2 cellular contexts compared by ENCODE assay signal in the genomic region with DNA sequence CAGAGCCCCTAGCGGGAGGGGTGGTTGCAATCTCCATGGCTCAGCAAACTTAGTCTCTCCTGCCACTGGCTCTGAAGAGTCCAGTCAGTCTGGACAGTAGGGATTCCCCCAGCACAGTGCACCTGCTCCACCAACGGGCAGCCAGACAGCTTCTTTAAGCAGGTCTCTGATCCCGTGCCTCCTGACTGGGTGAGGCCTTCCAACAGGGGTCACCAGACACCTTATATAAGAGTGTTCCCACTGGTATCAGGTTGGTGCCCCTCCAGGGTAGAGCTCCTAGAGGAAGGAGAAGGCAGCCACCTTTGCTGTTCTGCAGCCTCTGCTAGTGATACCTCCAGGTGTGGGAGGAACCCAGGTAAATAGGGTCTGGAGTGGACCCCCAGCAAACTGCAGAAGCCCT.
TF ChIP-seq lines count a peak whose summit lies in the region.

No MANE protein-coding gene starts in this region.

TF ChIP-seq in GM23338, 12 proteins besides CTCF, POLR2A, EP300 and RAD21 (continued from another document and continues in another):
- TF ChIP-seq, protein P1, sequence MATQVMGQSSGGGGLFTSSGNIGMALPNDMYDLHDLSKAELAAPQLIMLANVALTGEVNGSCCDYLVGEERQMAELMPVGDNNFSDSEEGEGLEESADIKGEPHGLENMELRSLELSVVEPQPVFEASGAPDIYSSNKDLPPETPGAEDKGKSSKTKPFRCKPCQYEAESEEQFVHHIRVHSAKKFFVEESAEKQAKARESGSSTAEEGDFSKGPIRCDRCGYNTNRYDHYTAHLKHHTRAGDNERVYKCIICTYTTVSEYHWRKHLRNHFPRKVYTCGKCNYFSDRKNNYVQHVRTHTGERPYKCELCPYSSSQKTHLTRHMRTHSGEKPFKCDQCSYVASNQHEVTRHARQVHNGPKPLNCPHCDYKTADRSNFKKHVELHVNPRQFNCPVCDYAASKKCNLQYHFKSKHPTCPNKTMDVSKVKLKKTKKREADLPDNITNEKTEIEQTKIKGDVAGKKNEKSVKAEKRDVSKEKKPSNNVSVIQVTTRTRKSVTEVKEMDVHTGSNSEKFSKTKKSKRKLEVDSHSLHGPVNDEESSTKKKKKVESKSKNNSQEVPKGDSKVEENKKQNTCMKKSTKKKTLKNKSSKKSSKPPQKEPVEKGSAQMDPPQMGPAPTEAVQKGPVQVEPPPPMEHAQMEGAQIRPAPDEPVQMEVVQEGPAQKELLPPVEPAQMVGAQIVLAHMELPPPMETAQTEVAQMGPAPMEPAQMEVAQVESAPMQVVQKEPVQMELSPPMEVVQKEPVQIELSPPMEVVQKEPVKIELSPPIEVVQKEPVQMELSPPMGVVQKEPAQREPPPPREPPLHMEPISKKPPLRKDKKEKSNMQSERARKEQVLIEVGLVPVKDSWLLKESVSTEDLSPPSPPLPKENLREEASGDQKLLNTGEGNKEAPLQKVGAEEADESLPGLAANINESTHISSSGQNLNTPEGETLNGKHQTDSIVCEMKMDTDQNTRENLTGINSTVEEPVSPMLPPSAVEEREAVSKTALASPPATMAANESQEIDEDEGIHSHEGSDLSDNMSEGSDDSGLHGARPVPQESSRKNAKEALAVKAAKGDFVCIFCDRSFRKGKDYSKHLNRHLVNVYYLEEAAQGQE (IDR thresholded peaks at IDR 0.05; ENCODE audit: unreplicated experiment), result no peak
- TF ChIP-seq, protein P2, sequence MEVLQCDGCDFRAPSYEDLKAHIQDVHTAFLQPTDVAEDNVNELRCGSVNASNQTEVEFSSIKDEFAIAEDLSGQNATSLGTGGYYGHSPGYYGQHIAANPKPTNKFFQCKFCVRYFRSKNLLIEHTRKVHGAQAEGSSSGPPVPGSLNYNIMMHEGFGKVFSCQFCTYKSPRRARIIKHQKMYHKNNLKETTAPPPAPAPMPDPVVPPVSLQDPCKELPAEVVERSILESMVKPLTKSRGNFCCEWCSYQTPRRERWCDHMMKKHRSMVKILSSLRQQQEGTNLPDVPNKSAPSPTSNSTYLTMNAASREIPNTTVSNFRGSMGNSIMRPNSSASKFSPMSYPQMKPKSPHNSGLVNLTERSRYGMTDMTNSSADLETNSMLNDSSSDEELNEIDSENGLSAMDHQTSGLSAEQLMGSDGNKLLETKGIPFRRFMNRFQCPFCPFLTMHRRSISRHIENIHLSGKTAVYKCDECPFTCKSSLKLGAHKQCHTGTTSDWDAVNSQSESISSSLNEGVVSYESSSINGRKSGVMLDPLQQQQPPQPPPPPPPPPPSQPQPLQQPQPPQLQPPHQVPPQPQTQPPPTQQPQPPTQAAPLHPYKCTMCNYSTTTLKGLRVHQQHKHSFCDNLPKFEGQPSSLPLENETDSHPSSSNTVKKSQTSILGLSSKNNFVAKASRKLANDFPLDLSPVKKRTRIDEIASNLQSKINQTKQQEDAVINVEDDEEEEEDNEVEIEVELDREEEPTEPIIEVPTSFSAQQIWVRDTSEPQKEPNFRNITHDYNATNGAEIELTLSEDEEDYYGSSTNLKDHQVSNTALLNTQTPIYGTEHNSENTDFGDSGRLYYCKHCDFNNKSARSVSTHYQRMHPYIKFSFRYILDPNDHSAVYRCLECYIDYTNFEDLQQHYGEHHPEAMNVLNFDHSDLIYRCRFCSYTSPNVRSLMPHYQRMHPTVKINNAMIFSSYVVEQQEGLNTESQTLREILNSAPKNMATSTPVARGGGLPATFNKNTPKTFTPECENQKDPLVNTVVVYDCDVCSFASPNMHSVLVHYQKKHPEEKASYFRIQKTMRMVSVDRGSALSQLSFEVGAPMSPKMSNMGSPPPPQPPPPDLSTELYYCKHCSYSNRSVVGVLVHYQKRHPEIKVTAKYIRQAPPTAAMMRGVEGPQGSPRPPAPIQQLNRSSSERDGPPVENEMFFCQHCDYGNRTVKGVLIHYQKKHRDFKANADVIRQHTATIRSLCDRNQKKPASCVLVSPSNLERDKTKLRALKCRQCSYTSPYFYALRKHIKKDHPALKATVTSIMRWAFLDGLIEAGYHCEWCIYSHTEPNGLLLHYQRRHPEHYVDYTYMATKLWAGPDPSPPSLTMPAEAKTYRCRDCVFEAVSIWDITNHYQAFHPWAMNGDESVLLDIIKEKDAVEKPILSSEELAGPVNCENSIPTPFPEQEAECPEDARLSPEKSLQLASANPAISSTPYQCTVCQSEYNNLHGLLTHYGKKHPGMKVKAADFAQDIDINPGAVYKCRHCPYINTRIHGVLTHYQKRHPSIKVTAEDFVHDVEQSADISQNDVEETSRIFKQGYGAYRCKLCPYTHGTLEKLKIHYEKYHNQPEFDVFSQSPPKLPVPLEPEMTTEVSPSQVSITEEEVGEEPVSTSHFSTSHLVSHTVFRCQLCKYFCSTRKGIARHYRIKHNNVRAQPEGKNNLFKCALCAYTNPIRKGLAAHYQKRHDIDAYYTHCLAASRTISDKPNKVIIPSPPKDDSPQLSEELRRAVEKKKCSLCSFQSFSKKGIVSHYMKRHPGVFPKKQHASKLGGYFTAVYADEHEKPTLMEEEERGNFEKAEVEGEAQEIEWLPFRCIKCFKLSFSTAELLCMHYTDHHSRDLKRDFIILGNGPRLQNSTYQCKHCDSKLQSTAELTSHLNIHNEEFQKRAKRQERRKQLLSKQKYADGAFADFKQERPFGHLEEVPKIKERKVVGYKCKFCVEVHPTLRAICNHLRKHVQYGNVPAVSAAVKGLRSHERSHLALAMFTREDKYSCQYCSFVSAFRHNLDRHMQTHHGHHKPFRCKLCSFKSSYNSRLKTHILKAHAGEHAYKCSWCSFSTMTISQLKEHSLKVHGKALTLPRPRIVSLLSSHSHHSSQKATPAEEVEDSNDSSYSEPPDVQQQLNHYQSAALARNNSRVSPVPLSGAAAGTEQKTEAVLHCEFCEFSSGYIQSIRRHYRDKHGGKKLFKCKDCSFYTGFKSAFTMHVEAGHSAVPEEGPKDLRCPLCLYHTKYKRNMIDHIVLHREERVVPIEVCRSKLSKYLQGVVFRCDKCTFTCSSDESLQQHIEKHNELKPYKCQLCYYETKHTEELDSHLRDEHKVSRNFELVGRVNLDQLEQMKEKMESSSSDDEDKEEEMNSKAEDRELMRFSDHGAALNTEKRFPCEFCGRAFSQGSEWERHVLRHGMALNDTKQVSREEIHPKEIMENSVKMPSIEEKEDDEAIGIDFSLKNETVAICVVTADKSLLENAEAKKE (CRISPR knock-in tag; IDR thresholded peaks at IDR 0.05), result no peak
- no peak for TF ChIP-seq NANOG (IDR thresholded peaks at IDR 0.05; ENCODE audit: borderline replicate concordance)
- TF ChIP-seq EZH2 (IDR thresholded peaks at IDR 0.05; ENCODE audit: low read depth, unreplicated experiment), result no peak
- no peak for TF ChIP-seq ZNF331 (CRISPR knock-in tag; IDR thresholded peaks at IDR 0.05; ENCODE audit: low read depth)
- TF ChIP-seq JUNB (IDR thresholded peaks at IDR 0.05; ENCODE audit: unreplicated experiment), result no peak
- TF ChIP-seq, protein P3, sequence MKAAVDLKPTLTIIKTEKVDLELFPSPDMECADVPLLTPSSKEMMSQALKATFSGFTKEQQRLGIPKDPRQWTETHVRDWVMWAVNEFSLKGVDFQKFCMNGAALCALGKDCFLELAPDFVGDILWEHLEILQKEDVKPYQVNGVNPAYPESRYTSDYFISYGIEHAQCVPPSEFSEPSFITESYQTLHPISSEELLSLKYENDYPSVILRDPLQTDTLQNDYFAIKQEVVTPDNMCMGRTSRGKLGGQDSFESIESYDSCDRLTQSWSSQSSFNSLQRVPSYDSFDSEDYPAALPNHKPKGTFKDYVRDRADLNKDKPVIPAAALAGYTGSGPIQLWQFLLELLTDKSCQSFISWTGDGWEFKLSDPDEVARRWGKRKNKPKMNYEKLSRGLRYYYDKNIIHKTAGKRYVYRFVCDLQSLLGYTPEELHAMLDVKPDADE (IDR thresholded peaks at IDR 0.05), result no peak
- no peak for TF ChIP-seq ZNF114 (CRISPR knock-in tag; IDR thresholded peaks at IDR 0.05)
- no peak for TF ChIP-seq CREB1 (CRISPR knock-in tag; IDR thresholded peaks at IDR 0.05; ENCODE audit: low read depth)
- no peak for TF ChIP-seq POLR2AphosphoS5 (IDR thresholded peaks at IDR 0.05; ENCODE audit: low read depth)

TF ChIP-seq in GM12878, 131 proteins besides CTCF, POLR2A, EP300 and RAD21:
- TF ChIP-seq, protein P1 (IDR thresholded peaks at IDR 0.05; ENCODE audit: low read depth, low read length), result no peak
- no peak for TF ChIP-seq RAD51 (IDR thresholded peaks at IDR 0.05)
- TF ChIP-seq, protein P4, sequence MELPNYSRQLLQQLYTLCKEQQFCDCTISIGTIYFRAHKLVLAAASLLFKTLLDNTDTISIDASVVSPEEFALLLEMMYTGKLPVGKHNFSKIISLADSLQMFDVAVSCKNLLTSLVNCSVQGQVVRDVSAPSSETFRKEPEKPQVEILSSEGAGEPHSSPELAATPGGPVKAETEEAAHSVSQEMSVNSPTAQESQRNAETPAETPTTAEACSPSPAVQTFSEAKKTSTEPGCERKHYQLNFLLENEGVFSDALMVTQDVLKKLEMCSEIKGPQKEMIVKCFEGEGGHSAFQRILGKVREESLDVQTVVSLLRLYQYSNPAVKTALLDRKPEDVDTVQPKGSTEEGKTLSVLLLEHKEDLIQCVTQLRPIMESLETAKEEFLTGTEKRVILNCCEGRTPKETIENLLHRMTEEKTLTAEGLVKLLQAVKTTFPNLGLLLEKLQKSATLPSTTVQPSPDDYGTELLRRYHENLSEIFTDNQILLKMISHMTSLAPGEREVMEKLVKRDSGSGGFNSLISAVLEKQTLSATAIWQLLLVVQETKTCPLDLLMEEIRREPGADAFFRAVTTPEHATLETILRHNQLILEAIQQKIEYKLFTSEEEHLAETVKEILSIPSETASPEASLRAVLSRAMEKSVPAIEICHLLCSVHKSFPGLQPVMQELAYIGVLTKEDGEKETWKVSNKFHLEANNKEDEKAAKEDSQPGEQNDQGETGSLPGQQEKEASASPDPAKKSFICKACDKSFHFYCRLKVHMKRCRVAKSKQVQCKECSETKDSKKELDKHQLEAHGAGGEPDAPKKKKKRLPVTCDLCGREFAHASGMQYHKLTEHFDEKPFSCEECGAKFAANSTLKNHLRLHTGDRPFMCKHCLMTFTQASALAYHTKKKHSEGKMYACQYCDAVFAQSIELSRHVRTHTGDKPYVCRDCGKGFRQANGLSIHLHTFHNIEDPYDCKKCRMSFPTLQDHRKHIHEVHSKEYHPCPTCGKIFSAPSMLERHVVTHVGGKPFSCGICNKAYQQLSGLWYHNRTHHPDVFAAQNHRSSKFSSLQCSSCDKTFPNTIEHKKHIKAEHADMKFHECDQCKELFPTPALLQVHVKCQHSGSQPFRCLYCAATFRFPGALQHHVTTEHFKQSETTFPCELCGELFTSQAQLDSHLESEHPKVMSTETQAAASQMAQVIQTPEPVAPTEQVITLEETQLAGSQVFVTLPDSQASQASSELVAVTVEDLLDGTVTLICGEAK (IDR thresholded peaks at IDR 0.05; ENCODE audit: borderline replicate concordance), result no peak
